Comparison of ENCODE assay signal across 8 cellular contexts in genomic region chr10:3468919-3469638, GRCh38.
DNase-seq lines count a peak whose midpoint lies in the region; ATAC-seq, FAIRE-seq and TF ChIP-seq lines count a peak whose summit lies in the region.

No MANE protein-coding gene starts in this region.

- H3K9ac ChIP-seq in mesendoderm (ENCODE audit: low read length): no peak overlapping the region

- H4K5ac ChIP-seq in mesendoderm (ENCODE audit: low read length): peak overlapping the region; percentile 64

- H2BK5ac ChIP-seq in mesendoderm (ENCODE audit: low read length): no peak overlapping the region

- no peaks in the 10 kb centered on the region for H3K79me2 ChIP-seq in mesendoderm (ENCODE audit: control insufficient read depth, insufficient read depth, low read length)

- H3K4ac ChIP-seq in mesendoderm (ENCODE audit: low read depth, low read length): no peak overlapping the region

- no peak overlapping the region for H2BK15ac ChIP-seq in mesendoderm (replicated peaks; ENCODE audit: low read depth)

- no peak overlapping the region for H3K23ac ChIP-seq in mesendoderm (ENCODE audit: low read length)

- H2BK120ac ChIP-seq in mesendoderm (ENCODE audit: low read depth, low read length): no peak overlapping the region

- H3K4me3 ChIP-seq in GM12865 (ENCODE audit: low read depth, low read length) (no peak overlapping the region), NB4 (ENCODE audit: low read depth, low read length) (no peak overlapping the region), bronchial epithelial cell (ENCODE audit: low read depth, low read length) (no peak overlapping the region), mesendoderm (ENCODE audit: low read length) (no peak overlapping the region)

- no peaks in the 10 kb centered on the region for H3K79me1 ChIP-seq in mesendoderm (ENCODE audit: low read length)

- peak; percentile 68 for DNase-seq in GM12865 (ENCODE audit: low read depth)
- peak; percentile 81 for DNase-seq in NB4 (ENCODE audit: low read depth)
- DNase-seq in bronchial epithelial cell (ENCODE audit: low read depth): peak; percentile 92
- peak; percentile 55 for DNase-seq in mesendoderm
- peak; percentile 59 for DNase-seq in ureter (ENCODE audit: low spot score)
- DNase-seq in NCI-H510A (lab: John Stamatoyannopoulos, UW): no peak

- no peaks in the 10 kb centered on the region for H3K36me3 ChIP-seq in bronchial epithelial cell (ENCODE audit: control insufficient read depth, insufficient read depth, low read length)
- no peaks in the 10 kb centered on the region for H3K36me3 ChIP-seq in mesendoderm (ENCODE audit: control insufficient read depth, insufficient read depth, low read length)

- H3K56ac ChIP-seq in mesendoderm (ENCODE audit: low read length): peak overlapping the region; percentile 25

- no peak for TF ChIP-seq POLR2A in NB4 (IDR thresholded peaks at IDR 0.05; ENCODE audit: extremely low read depth, insufficient read length)

- no peak overlapping the region for H3K18ac ChIP-seq in mesendoderm (ENCODE audit: low read length)

- H4K8ac ChIP-seq in mesendoderm (ENCODE audit: low read depth, low read length): no peak overlapping the region

- H3K27ac ChIP-seq in mesendoderm (ENCODE audit: low read depth, low read length): no peak overlapping the region

- TF ChIP-seq CTCF in GM12865 (IDR thresholded peaks at IDR 0.05; ENCODE audit: insufficient read depth, low read depth, low read length, missing control alignments) (no peak), NB4 (IDR thresholded peaks at IDR 0.05; ENCODE audit: low read depth, low read length) (no peak), bronchial epithelial cell (IDR thresholded peaks at IDR 0.05; ENCODE audit: insufficient read depth, low read length, severe bottlenecking) (no peak)

- no peaks in the 10 kb centered on the region for H3K27me3 ChIP-seq in bronchial epithelial cell (ENCODE audit: control insufficient read depth, insufficient read depth, low read length)
- H3K27me3 ChIP-seq in mesendoderm (ENCODE audit: insufficient read depth, low read length, poor library complexity): no peaks in the 10 kb centered on the region

- no peaks in the 10 kb centered on the region for H3K4me1 ChIP-seq in mesendoderm (ENCODE audit: control insufficient read depth, low read depth, low read length)

- WGBS in mesendoderm (ENCODE audit: extremely low coverage, insufficient coverage, low lambda C conversion rate): no CpG with 5 or more reads among the region's 12 CpGs

- H3K4me2 ChIP-seq in mesendoderm (ENCODE audit: low read length): no peak overlapping the region

- ATAC-seq in HG03280 (IDR thresholded peaks at IDR 0.05; ENCODE audit: unreplicated experiment) (no peak), GM21737 (IDR thresholded peaks at IDR 0.05; ENCODE audit: unreplicated experiment) (no peak)

- FAIRE-seq in bronchial epithelial cell (lab: Jason Lieb, UNC): no peak

- H2AK5ac ChIP-seq in mesendoderm (ENCODE audit: low read length): no peak overlapping the region
